ENCODE assay signal across 11 cellular contexts in genomic region chr9:124266826-124267201, GRCh38. TPM values are rescaled to one million over a fixed set of nuclear protein-coding genes. Genes with fewer than 3 reads are reported as not detected.
DNase-seq lines count a peak whose midpoint lies in the region; ATAC-seq and TF ChIP-seq lines count a peak whose summit lies in the region.
"Had no signal": no experiment of that assay in that cellular context is flagged by ENCODE, and none has a peak within 500 bp of the region (broad histone marks: within the 10 kb centered on the region; RNA-seq: fewer than 3 reads in every experiment).

No MANE protein-coding gene starts in this region.

- H3K27ac Mint-ChIP-seq in WTC11 (peak overlapping the region; percentile 57), neural progenitor cell (no peak overlapping the region)
- H3K27ac Mint-ChIP-seq: T-helper 17 cell had no signal

- H3K36me3 ChIP-seq in GM23248 (ENCODE audit: low read depth) = no peaks in the 10 kb centered on the region
- peaks cover 0 to 28% of the 10 kb centered on the region in 2 donors for H3K36me3 ChIP-seq in left lung
- no peaks in the 10 kb centered on the region for H3K36me3 ChIP-seq in stomach
- H3K36me3 ChIP-seq in neural progenitor cell = no peaks in the 10 kb centered on the region

- H3K79me2 ChIP-seq in GM23248 (ENCODE audit: insufficient read depth) (peaks cover 99% of the 10 kb centered on the region), neural progenitor cell (ENCODE audit: low read depth) (peaks cover 34% of the 10 kb centered on the region)

- H3K4me2 ChIP-seq in GM23248 (ENCODE audit: unreplicated experiment) (peak overlapping the region; percentile 55), neural progenitor cell (no peak overlapping the region)

- H3K9me2 ChIP-seq in GM23248 (ENCODE audit: insufficient read depth) = no peaks in the 10 kb centered on the region

- POLR2A ChIA-PET in WTC11 (lab: Charles Lee) = no interaction called here

- H3K4me3 ChIP-seq in GM23248 = 0 out of 2 replicates have a peak overlapping the region, but pooled peaks have one; percentile 30
- no peak overlapping the region for H3K4me3 ChIP-seq in left lung
- H3K4me3 ChIP-seq in stomach = no peak overlapping the region
- no peak overlapping the region for H3K4me3 ChIP-seq in neural progenitor cell

- H3K9me3 Mint-ChIP-seq in WTC11 = no peaks in the 10 kb centered on the region
- H3K9me3 Mint-ChIP-seq in neural progenitor cell = no peaks in the 10 kb centered on the region

- H4K20me1 ChIP-seq in GM23248 (ENCODE audit: insufficient read depth) (no peaks in the 10 kb centered on the region), neural progenitor cell (ENCODE audit: low read depth) (peaks cover 75% of the 10 kb centered on the region)

- 31 to 51% methylated on average over 2 of the region's 2 CpGs for WGBS in GM23248 (ENCODE audit: low coverage in 1 of 2, low lambda C conversion rate in 2 of 2, missing lambda C conversion rate in 2 of 2), 2 experiments
- 30 to 50% (median 33%) methylated on average over 2 of the region's 2 CpGs for WGBS in stomach, 5 donors

- no peak for DNase-seq in GM23248
- DNase-seq in WTC11 (ENCODE audit: low spot score) = no peak
- no peak for DNase-seq in left lung
- no peak for DNase-seq in stomach
- DNase-seq in neural progenitor cell (ENCODE audit: low spot score) = no peak
- no peak for DNase-seq in NCI-H2227 treated with DMSO at 0.1 percent for 48 hours (lab: John Stamatoyannopoulos, UW)
- DNase-seq: NCI-H748 treated with DMSO at 0.1 percent for 48 hours; stimulated activated CD4-positive, alpha-beta T cell treated with anti-CD3 and anti-CD28 coated beads, Interleukin-4, amount 100 ng/mL, for 4 hours; T-helper 17 cell had no signal

- peaks cover 52% of the 10 kb centered on the region for H3F3A ChIP-seq in GM23248 (ENCODE audit: insufficient read depth)
- peaks cover 9% of the 10 kb centered on the region for H3F3A ChIP-seq in neural progenitor cell (ENCODE audit: low read depth)

- H3K4me1 ChIP-seq in GM23248 (ENCODE audit: insufficient read depth) = peaks cover 73% of the 10 kb centered on the region
- H3K4me1 ChIP-seq in left lung = peaks cover 64 to 100% of the 10 kb centered on the region in 2 donors
- H3K4me1 ChIP-seq in stomach = peaks cover 67 to 100% (median 93%) of the 10 kb centered on the region in 4 donors
- H3K4me1 ChIP-seq in neural progenitor cell = peaks cover 30% of the 10 kb centered on the region

- H3K27me3 ChIP-seq in GM23248 (replicated peaks; ENCODE audit: insufficient read depth) (no peaks in the 10 kb centered on the region), left lung (no peaks in the 10 kb centered on the region), stomach (no peaks in the 10 kb centered on the region), neural progenitor cell (no peaks in the 10 kb centered on the region)

- peaks cover 20% of the 10 kb centered on the region for H3K4me1 Mint-ChIP-seq in WTC11
- peaks cover 56% of the 10 kb centered on the region for H3K4me1 Mint-ChIP-seq in neural progenitor cell

- H3K36me3 Mint-ChIP-seq in WTC11 (no peaks in the 10 kb centered on the region), neural progenitor cell (no peaks in the 10 kb centered on the region)

- TF ChIP-seq POLR2A in stomach (IDR thresholded peaks at IDR 0.05) = no peak

- H3K4me3 Mint-ChIP-seq in WTC11 (no peak overlapping the region), neural progenitor cell (no peak overlapping the region)

- H3K9ac ChIP-seq in GM23248 (peak overlapping the region; percentile 79), neural progenitor cell (no peak overlapping the region)

- no peaks in the 10 kb centered on the region for H3K27me3 Mint-ChIP-seq in WTC11 (ENCODE audit: low read depth)
- no peaks in the 10 kb centered on the region for H3K27me3 Mint-ChIP-seq in neural progenitor cell (ENCODE audit: insufficient read depth, low read depth)
- H3K27me3 Mint-ChIP-seq: T-helper 17 cell had no signal

- H3K9me3 ChIP-seq in GM23248 (ENCODE audit: low read depth) (no peaks in the 10 kb centered on the region), left lung (no peaks in the 10 kb centered on the region), stomach (no peaks in the 10 kb centered on the region), neural progenitor cell (ENCODE audit: low read depth) (no peaks in the 10 kb centered on the region)

- TF ChIP-seq CTCF in WTC11 (IDR thresholded peaks at IDR 0.05) (no peak), left lung (IDR thresholded peaks at IDR 0.05) (no peak), stomach (IDR thresholded peaks at IDR 0.05) (no peak), neural progenitor cell (IDR thresholded peaks at IDR 0.05) (no peak)

- H3K27ac ChIP-seq in GM23248 (peak overlapping the region; percentile 94), left lung (peak overlapping the region; percentile 84 to 94), stomach (peak overlapping the region; percentile 74 to 96 (median 87)), neural progenitor cell (no peak overlapping the region)

- CTCF ChIA-PET in WTC11 (lab: Charles Lee) = no interaction called here

- TF ChIP-seq EP300 in stomach (IDR thresholded peaks at IDR 0.05) = no peak

- in situ Hi-C loops in GM23248 (cut with MboI) = no loop called here

- intact Hi-C loops in left lung (cut with DNase I) (no loop called here), stomach (cut with DNase I; ENCODE audit: low total_unique reads) (no loop called here)

- ATAC-seq in WTC11 = no peak
- ATAC-seq in left lung = no peak
- ATAC-seq in GM18502 (IDR thresholded peaks at IDR 0.05; ENCODE audit: poor library complexity, unreplicated experiment) = no peak
- no peak for ATAC-seq in HG03439 (IDR thresholded peaks at IDR 0.05; ENCODE audit: unreplicated experiment)

- no peak overlapping the region for H2AFZ ChIP-seq in GM23248
- no peak overlapping the region for H2AFZ ChIP-seq in neural progenitor cell (replicated peaks)

TF ChIP-seq in WTC11, 78 proteins besides CTCF, POLR2A, EP300 and RAD21 (continues in another document):
- TF ChIP-seq ZNF219 (CRISPR knock-in tag; IDR thresholded peaks at IDR 0.05; ENCODE audit: borderline replicate concordance) (no peak), ZNF423 (CRISPR knock-in tag; IDR thresholded peaks at IDR 0.05) (no peak), NR2C2 (CRISPR knock-in tag; IDR thresholded peaks at IDR 0.05) (no peak), JAZF1 (CRISPR knock-in tag; IDR thresholded peaks at IDR 0.05) (no peak), MYBL2 (CRISPR knock-in tag; IDR thresholded peaks at IDR 0.05) (no peak), OVOL2 (CRISPR knock-in tag; IDR thresholded peaks at IDR 0.05; ENCODE audit: borderline replicate concordance) (no peak), ZNF317 (CRISPR knock-in tag; IDR thresholded peaks at IDR 0.05; ENCODE audit: borderline replicate concordance, low read depth) (no peak), PRDM15 (CRISPR knock-in tag; IDR thresholded peaks at IDR 0.05) (no peak), NR3C1 (CRISPR knock-in tag; conservative IDR thresholded peaks at IDR 0.05; ENCODE audit: low read depth) (no peak), GRHL2 (CRISPR knock-in tag; IDR thresholded peaks at IDR 0.05; ENCODE audit: insufficient replicate concordance, severe bottlenecking) (no peak), CREB1 (CRISPR knock-in tag; IDR thresholded peaks at IDR 0.05) (no peak), SOX15 (CRISPR knock-in tag; IDR thresholded peaks at IDR 0.05) (no peak), ZNF396 (CRISPR knock-in tag; IDR thresholded peaks at IDR 0.05; ENCODE audit: borderline replicate concordance) (no peak)

RNA-seq across cellular contexts. Expression of gene NEK6, which starts 9.1 kb away (rescaled TPM):
- 33.0 and 43.7 TPM in 2 replicates for total RNA-seq in GM23248 (2014; rRNA removed; shearing (Covaris generic))
- polyA plus RNA-seq in GM23248 (2016; fragmentation: Nextera tagmentation; extraction: Ambion mirVana) (69.6 and 69.7 TPM in 2 replicates), stomach (10 to 100 TPM in 2 of 3 donors, 1 to 10 TPM in 1; 6.0 to 18.9 (median 18.3) TPM)
- total RNA-seq in WTC11 (2021) (19.2 to 23.0 TPM (median 21.4 TPM) in 3 replicates), left lung (100 to 1,000 TPM; 104 to 132 TPM), stomach (10 to 100 TPM; 24.5 to 76.8 (median 35.6) TPM), neural progenitor cell (ENCODE audit: low replicate concordance) (18.5 and 21.2 TPM in 2 replicates)
